In genomic region chr4:58514299-58514698, GRCh38 we compare ENCODE assay signal across 30 cellular contexts.
DNase-seq lines count a peak whose midpoint lies in the region; ATAC-seq and TF ChIP-seq lines count a peak whose summit lies in the region.
"Had no signal": no experiment of that assay in that cellular context is flagged by ENCODE, and none has a peak within 500 bp of the region (broad histone marks: within the 10 kb centered on the region; RNA-seq: fewer than 3 reads in every experiment).

No MANE protein-coding gene starts in this region.

- no peaks in the 10 kb centered on the region for H3K36me3 ChIP-seq in IMR-90 (ENCODE audit: control insufficient read depth, insufficient read depth, low read length)
- H3K36me3 ChIP-seq in neural progenitor cell, result no peaks in the 10 kb centered on the region
- H3K36me3 ChIP-seq: brain microvascular endothelial cell, colonic mucosa had no signal

- H3K27me3 ChIP-seq in IMR-90 (ENCODE audit: control insufficient read depth, insufficient read depth, low read length) (no peaks in the 10 kb centered on the region), neural progenitor cell (no peaks in the 10 kb centered on the region)
- H3K27me3 ChIP-seq: brain microvascular endothelial cell, colonic mucosa, testis had no signal

- H4K20me1 ChIP-seq in IMR-90 (ENCODE audit: insufficient read depth, low read length) (no peaks in the 10 kb centered on the region), neural progenitor cell (ENCODE audit: low read depth) (no peaks in the 10 kb centered on the region)

- no peak overlapping the region for H2BK120ac ChIP-seq in IMR-90 (ENCODE audit: low read depth, low read length)

- H2AFZ ChIP-seq in IMR-90 (replicated peaks; ENCODE audit: low read length, poor library complexity), result no peak overlapping the region
- H2AFZ ChIP-seq in neural progenitor cell (replicated peaks), result no peak overlapping the region

- no peak overlapping the region for H3K27ac Mint-ChIP-seq in neural progenitor cell
- H3K27ac Mint-ChIP-seq: activated CD8-positive, alpha-beta memory T cell treated with anti-CD3 and anti-CD28 coated beads, Interleukin-2, amount 10 ng/mL, durations not matched to agents 7 days and 5 days; activated naive CD4-positive, alpha-beta T cell treated with anti-CD3 and anti-CD28 coated beads for 36 hours; activated T-cell treated with anti-CD3 and anti-CD28 coated beads, Interleukin-2, amount 50 U/mL, for 72 hours; mesothelial cell of epicardium; naive B cell; WTC11 had no signal

- H3K4me3 ChIP-seq in IMR-90 (ENCODE audit: insufficient read depth, low read depth, low read length), result no peak overlapping the region
- H3K4me3 ChIP-seq in neural progenitor cell, result no peak overlapping the region
- H3K4me3 ChIP-seq: colonic mucosa, psoas muscle, testis had no signal

- dilution Hi-C loops in IMR-90 (cut with HindIII; ENCODE audit: low sequenced_read_pairs, unreplicated experiment), result no loop called here

- no peak for TF ChIP-seq POLR2A in IMR-90 (IDR thresholded peaks at IDR 0.05; ENCODE audit: low read depth, low read length)

- H4K91ac ChIP-seq in IMR-90 (ENCODE audit: insufficient read depth, low read depth, low read length), result no peak overlapping the region

- H3K9me3 ChIP-seq in IMR-90 (ENCODE audit: control insufficient read depth, insufficient read depth, low read length), result no peaks in the 10 kb centered on the region; the same call in 1 of the 2 replicates
- no peaks in the 10 kb centered on the region for H3K9me3 ChIP-seq in neural progenitor cell (ENCODE audit: low read depth)
- H3K9me3 ChIP-seq: colonic mucosa, psoas muscle, testis had no signal

- H2BK5ac ChIP-seq in IMR-90 (ENCODE audit: low read depth, low read length, poor library complexity, severe bottlenecking), result no peak overlapping the region

- H3K36me3 Mint-ChIP-seq in neural progenitor cell, result no peaks in the 10 kb centered on the region
- H3K36me3 Mint-ChIP-seq: activated CD8-positive, alpha-beta memory T cell treated with anti-CD3 and anti-CD28 coated beads, Interleukin-2, amount 10 ng/mL, durations not matched to agents 7 days and 5 days; mesothelial cell of epicardium; naive B cell; WTC11 had no signal

- H2AK9ac ChIP-seq in IMR-90 (replicated peaks; ENCODE audit: low read depth, low read length, poor library complexity), result no peak overlapping the region

- no peak overlapping the region for H2BK15ac ChIP-seq in IMR-90 (ENCODE audit: low read depth, low read length)

- H2BK20ac ChIP-seq in IMR-90 (ENCODE audit: low read depth, low read length), result no peak overlapping the region

- TF ChIP-seq CTCF in IMR-90 (conservative IDR thresholded peaks at IDR 0.05; ENCODE audit: low read depth, low read length), result 0 out of 2 replicates have a peak, but pooled peaks have one; percentile 18
- peak; percentile 7 for TF ChIP-seq CTCF in neural progenitor cell (IDR thresholded peaks at IDR 0.05)

- no peaks in the 10 kb centered on the region for H3F3A ChIP-seq in neural progenitor cell (ENCODE audit: low read depth)

- no peak overlapping the region for H3K14ac ChIP-seq in IMR-90 (replicated peaks; ENCODE audit: low read depth, low read length)

- H3K9me1 ChIP-seq in IMR-90 (ENCODE audit: insufficient read depth, low read length), result no peaks in the 10 kb centered on the region

- TF ChIP-seq RAD21 in IMR-90 (IDR thresholded peaks at IDR 0.05; ENCODE audit: low read length), result 0 out of 2 replicates have a peak, but pooled peaks have one; percentile 26

- H3K9ac ChIP-seq in IMR-90 (ENCODE audit: low read depth, low read length) (no peak overlapping the region), neural progenitor cell (no peak overlapping the region)

- CTCF ChIA-PET in IMR-90 (lab: Yijun Ruan, JAX), result no interaction called here

- H3K4ac ChIP-seq in IMR-90 (ENCODE audit: low read depth, low read length), result no peak overlapping the region

- H3K23ac ChIP-seq in IMR-90 (ENCODE audit: low read depth, low read length), result no peak overlapping the region

- no peaks in the 10 kb centered on the region for H3K4me1 ChIP-seq in IMR-90 (ENCODE audit: control insufficient read depth, insufficient read depth, low read length)
- peaks cover 19% of the 10 kb centered on the region for H3K4me1 ChIP-seq in neural progenitor cell
- H3K4me1 ChIP-seq: colonic mucosa, psoas muscle, testis had no signal

- in situ Hi-C loops in IMR-90 (cut with MboI; ENCODE audit: low sequenced_read_pairs), result no loop called here

- H3K79me2 ChIP-seq in neural progenitor cell (ENCODE audit: low read depth), result no peaks in the 10 kb centered on the region

- H3K4me2 ChIP-seq in IMR-90 (ENCODE audit: low read depth, low read length), result no peak overlapping the region
- no peak overlapping the region for H3K4me2 ChIP-seq in neural progenitor cell

- H3K27me3 Mint-ChIP-seq in neural progenitor cell (ENCODE audit: insufficient read depth, low read depth), result no peaks in the 10 kb centered on the region
- H3K27me3 Mint-ChIP-seq: activated CD8-positive, alpha-beta memory T cell treated with anti-CD3 and anti-CD28 coated beads, Interleukin-2, amount 10 ng/mL, durations not matched to agents 7 days and 5 days; naive B cell had no signal

- POLR2A ChIA-PET in IMR-90 (lab: Charles Lee; ENCODE audit: unreplicated experiment), result no interaction called here

- WGBS in IMR-90 (ENCODE audit: extremely low coverage in 2 of 2, insufficient read length in 1 of 2), 2 experiments, result no CpG with 5 or more reads among the region's 1 CpG

- peaks cover 4% of the 10 kb centered on the region for H3K4me1 Mint-ChIP-seq in neural progenitor cell
- H3K4me1 Mint-ChIP-seq: activated CD8-positive, alpha-beta memory T cell treated with anti-CD3 and anti-CD28 coated beads, Interleukin-2, amount 10 ng/mL, durations not matched to agents 7 days and 5 days; naive B cell had no signal

- H3K56ac ChIP-seq in IMR-90 (ENCODE audit: extremely low read depth, insufficient read depth, low read length), result no peak overlapping the region

- H4K5ac ChIP-seq in IMR-90 (ENCODE audit: low read depth, low read length), result no peak overlapping the region

- H3K4me3 Mint-ChIP-seq in neural progenitor cell, result no peak overlapping the region
- H3K4me3 Mint-ChIP-seq: activated CD8-positive, alpha-beta memory T cell treated with anti-CD3 and anti-CD28 coated beads, Interleukin-2, amount 10 ng/mL, durations not matched to agents 7 days and 5 days; activated naive CD4-positive, alpha-beta T cell treated with anti-CD3 and anti-CD28 coated beads for 36 hours; activated T-cell treated with anti-CD3 and anti-CD28 coated beads, Interleukin-2, amount 50 U/mL, for 72 hours; mesothelial cell of epicardium; naive B cell; WTC11 had no signal

- no peak overlapping the region for H3K18ac ChIP-seq in IMR-90 (ENCODE audit: low read depth, low read length)

- DNase-seq in NCI-H82 (lab: John Stamatoyannopoulos, UW), result peak; percentile 13
- no peak for DNase-seq in NCI-H82 treated with DMSO at 0.1 percent for 48 hours (lab: John Stamatoyannopoulos, UW; ENCODE audit: unreplicated experiment)
- no peak for DNase-seq in IMR-90
- peak; percentile 16 for DNase-seq in RKO (ENCODE audit: low spot score)
- DNase-seq in neural progenitor cell (ENCODE audit: low spot score), result no peak
- DNase-seq in SIG-M5 (lab: John Stamatoyannopoulos, UW), result no peak
- DNase-seq in NCI-H226, result no peak
- DNase-seq: activated CD4-positive, alpha-beta T cell treated with anti-CD3 and anti-CD28 coated beads, Interleukin-2, amount 50 U/mL, for 1 hour; activated CD8-positive, alpha-beta memory T cell treated with anti-CD3 and anti-CD28 coated beads, Interleukin-2, amount 10 ng/mL, durations not matched to agents 7 days and 5 days; activated naive CD4-positive, alpha-beta T cell treated with anti-CD3 and anti-CD28 coated beads for 36 hours; activated T-cell treated with anti-CD3 and anti-CD28 coated beads, Interleukin-2, amount 50 U/mL, for 72 hours; brain microvascular endothelial cell; colonic mucosa; effector CD8-positive, alpha-beta T cell; head of caudate nucleus; kidney; naive B cell; NCI-H526; occipital lobe; psoas muscle; stimulated activated naive CD4-positive, alpha-beta T cell treated with Interleukin-2 at 50 U/mL for 16 hours; SW 1271; T-helper 9 cell; testis had no signal

- no peak overlapping the region for H3K27ac ChIP-seq in IMR-90 (ENCODE audit: insufficient read depth, low read length)
- no peak overlapping the region for H3K27ac ChIP-seq in neural progenitor cell
- H3K27ac ChIP-seq: brain microvascular endothelial cell, C4-2B, colonic mucosa, HL-60, psoas muscle, testis had no signal

- no TSS peak for BruUV-seq in IMR-90 (replicated peaks; lab: Mats Ljungman, UMichigan)

- no peak for ATAC-seq in IMR-90 (ENCODE audit: low read depth)
- ATAC-seq in GM21737 (IDR thresholded peaks at IDR 0.05; ENCODE audit: unreplicated experiment), result no peak
- ATAC-seq: activated CD8-positive, alpha-beta memory T cell treated with anti-CD3 and anti-CD28 coated beads, Interleukin-2, amount 10 ng/mL, durations not matched to agents 7 days and 5 days; activated T-cell treated with anti-CD3 and anti-CD28 coated beads, Interleukin-2, amount 50 U/mL, for 72 hours; psoas muscle; Right ventricle myocardium inferior; WTC11 had no signal

- no peaks in the 10 kb centered on the region for H3K79me1 ChIP-seq in IMR-90 (ENCODE audit: low read depth in 1 of 2, low read length in 2 of 2)

- H3K9me3 Mint-ChIP-seq in neural progenitor cell, result no peaks in the 10 kb centered on the region
- H3K9me3 Mint-ChIP-seq: mesothelial cell of epicardium, WTC11 had no signal

- no peak overlapping the region for H4K8ac ChIP-seq in IMR-90 (ENCODE audit: low read depth in 2 of 2, low read length in 2 of 2)

- intact Hi-C loops in IMR-90 (cut with micrococcal nuclease), result no loop called here

- no peak overlapping the region for H2AK5ac ChIP-seq in IMR-90 (ENCODE audit: low read depth, low read length)

TF ChIP-seq in IMR-90, 13 proteins besides CTCF, POLR2A, EP300 and RAD21 (continues in another document):
- TF ChIP-seq RFX5 (IDR thresholded peaks at IDR 0.05; ENCODE audit: low read depth, low read length) (no peak), BHLHE40 (IDR thresholded peaks at IDR 0.05; ENCODE audit: low read depth, low read length) (no peak), RCOR1 (IDR thresholded peaks at IDR 0.05; ENCODE audit: insufficient replicate concordance, low read length) (no peak), SMC3 (IDR thresholded peaks at IDR 0.05; ENCODE audit: low read depth, low read length) (no peak), CEBPB (IDR thresholded peaks at IDR 0.05; ENCODE audit: low read depth, low read length) (no peak), CHD1 (IDR thresholded peaks at IDR 0.05; ENCODE audit: low read depth, low read length) (no peak), FOS (IDR thresholded peaks at IDR 0.05; ENCODE audit: low read depth, low read length) (no peak), MAFK (IDR thresholded peaks at IDR 0.05; ENCODE audit: low read depth, low read length) (no peak), MXI1 (IDR thresholded peaks at IDR 0.05; ENCODE audit: borderline replicate concordance, low read depth, low read length) (no peak), MAZ (IDR thresholded peaks at IDR 0.05; ENCODE audit: borderline replicate concordance, low read depth, low read length) (no peak)

Comparison
In these comparisons a context has a peak if more than half of its experiments do, and no peak if none do; other contexts are left out.
1. DNase-seq: peak in NCI-H82 (single experiment) and RKO (single experiment); none in NCI-H82 treated with DMSO at 0.1 percent for 48 hours (single experiment), IMR-90 (single experiment), neural progenitor cell (single experiment), SIG-M5 (single experiment) and NCI-H226 (single experiment).